1 cellular context compared by ENCODE assay signal in genomic region chr3:193774916-193775285, GRCh38.
TF ChIP-seq lines count a peak whose summit lies in the region.

No MANE protein-coding gene starts in this region.

TF ChIP-seq in GM23338, 12 proteins besides CTCF, POLR2A, EP300 and RAD21 (continued from another document):
- no peak for TF ChIP-seq ZNF462 (CRISPR knock-in tag; IDR thresholded peaks at IDR 0.05)
- no peak for TF ChIP-seq ZNF114 (CRISPR knock-in tag; IDR thresholded peaks at IDR 0.05)
- TF ChIP-seq CREB1 (CRISPR knock-in tag; IDR thresholded peaks at IDR 0.05; ENCODE audit: low read depth): no peak
- TF ChIP-seq EZH2phosphoT487 (IDR thresholded peaks at IDR 0.05; ENCODE audit: unreplicated experiment): no peak
